In genomic region chr14:68089146-68089715, GRCh38 we compare ENCODE assay signal across 8 cellular contexts.
A peak's percentile ranks its signal among the peaks of the same experiment; 100 is the strongest.
DNase-seq lines count a peak whose midpoint lies in the region; ATAC-seq and TF ChIP-seq lines count a peak whose summit lies in the region.

No MANE protein-coding gene starts in this region.

- no peaks in the 10 kb centered on the region for H3K9me3 Mint-ChIP-seq in osteocyte (ENCODE audit: unreplicated experiment)

- H3K9me3 ChIP-seq in aorta (ENCODE audit: control insufficient read depth, low read length): no peaks in the 10 kb centered on the region

- TF ChIP-seq CTCF in osteocyte (IDR thresholded peaks at IDR 0.05): no peak

- H3K36me3 Mint-ChIP-seq in osteocyte (ENCODE audit: unreplicated experiment): peaks cover 2% of the 10 kb centered on the region

- peak overlapping the region; percentile 80 for H3K27ac Mint-ChIP-seq in osteocyte (ENCODE audit: unreplicated experiment)

- no peaks in the 10 kb centered on the region for H3K4me1 ChIP-seq in aorta (ENCODE audit: control insufficient read depth in 1 of 2, insufficient read depth in 2 of 2, low read length in 2 of 2)

- peaks cover 20% of the 10 kb centered on the region for H3K4me1 Mint-ChIP-seq in osteocyte (ENCODE audit: unreplicated experiment)

- peak; percentile 90 for DNase-seq in Daoy (ENCODE audit: low read depth)
- peak; percentile 49 for DNase-seq in NCI-H2171 (lab: John Stamatoyannopoulos, UW)
- peak; percentile 77 for DNase-seq in dermis blood vessel endothelial cell
- DNase-seq in osteocyte (ENCODE audit: extremely low spot score, unreplicated experiment): no peak
- no peak for DNase-seq in T-helper 9 cell
- no peak for DNase-seq in hepatic stellate cell (ENCODE audit: low spot score)
- DNase-seq in aorta: no peak

- H3K36me3 ChIP-seq in aorta (ENCODE audit: control insufficient read depth in 1 of 2, insufficient read depth in 2 of 2, low read length in 1 of 2): no peaks in the 10 kb centered on the region

- no peaks in the 10 kb centered on the region for H3K27me3 ChIP-seq in aorta (ENCODE audit: control insufficient read depth in 1 of 2, insufficient read depth in 2 of 2, low read length in 1 of 2)

- ATAC-seq in HG02798 (IDR thresholded peaks at IDR 0.05; ENCODE audit: poor library complexity, unreplicated experiment): no peak
- no peak for ATAC-seq in aorta (ENCODE audit: low FRiP score)

- H3K27ac ChIP-seq in aorta (ENCODE audit: low read depth in 1 of 2, low read length in 2 of 2): no peak overlapping the region

- no peak overlapping the region for H3K4me3 ChIP-seq in aorta (ENCODE audit: low read length in 2 of 2)

- intact Hi-C loops in aorta (cut with DNase I): no loop called here

- no peak overlapping the region for H3K4me3 Mint-ChIP-seq in osteocyte (ENCODE audit: unreplicated experiment)

- no peaks in the 10 kb centered on the region for H3K27me3 Mint-ChIP-seq in osteocyte (ENCODE audit: unreplicated experiment)

- WGBS in aorta, 2 donors: 32 to 39% methylated on average over 5 of the region's 5 CpGs

Comparison
In these comparisons a context has a peak if more than half of its experiments do, and no peak if none do; other contexts are left out.
1. DNase-seq: peak in Daoy (single experiment), NCI-H2171 (single experiment) and dermis blood vessel endothelial cell (single experiment); none in osteocyte (single experiment), T-helper 9 cell (single experiment), hepatic stellate cell (single experiment) and aorta (0 of 2).